Comparison of ENCODE assay signal across 9 cellular contexts in the genomic region with DNA sequence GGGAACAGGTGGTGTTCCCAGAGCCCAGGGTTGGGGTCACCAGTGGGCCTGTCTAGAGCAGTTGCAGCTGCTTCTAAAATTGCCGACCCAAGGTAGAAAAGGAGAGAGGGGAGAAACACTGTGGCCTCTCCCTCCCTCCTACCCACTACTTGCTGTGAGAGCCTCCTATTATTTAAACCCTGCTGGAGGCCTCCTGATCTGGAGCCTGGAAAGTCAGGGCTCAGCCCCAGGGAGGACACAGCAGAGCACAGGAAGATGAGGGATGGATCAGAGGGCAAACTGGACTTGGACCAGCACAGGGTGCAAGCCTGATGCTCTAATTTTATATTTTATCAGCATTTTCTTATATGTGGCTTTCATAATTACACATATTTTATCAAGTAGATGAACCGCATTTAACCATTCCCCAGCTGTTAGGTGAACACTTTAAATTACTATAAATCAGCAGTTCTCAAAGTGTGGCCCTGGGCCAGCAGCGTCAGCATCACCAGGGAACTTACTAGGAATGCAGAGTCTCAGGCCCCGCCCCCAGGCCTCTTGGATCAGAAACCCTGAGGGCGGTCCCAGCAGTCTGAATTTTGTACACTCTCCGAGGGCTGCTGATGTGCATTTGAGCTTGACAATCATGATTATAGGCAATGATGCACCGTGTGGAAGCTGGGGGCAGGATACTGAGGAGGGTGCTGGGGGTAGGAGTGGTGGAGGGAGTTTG. TPM values are rescaled to one million over a fixed set of nuclear protein-coding genes. Genes with fewer than 3 reads are reported as not detected.
DNase-seq lines count a peak whose midpoint lies in the region; ATAC-seq, FAIRE-seq and TF ChIP-seq lines count a peak whose summit lies in the region.
"Had no signal": no experiment of that assay in that cellular context is flagged by ENCODE, and none has a peak within 500 bp of the region (broad histone marks: within the 10 kb centered on the region; RNA-seq: fewer than 3 reads in every experiment).

No MANE protein-coding gene starts in this region.

- no peaks in the 10 kb centered on the region for H3K9me3 Mint-ChIP-seq in activated T-helper 2 cell treated with anti-CD3 and anti-CD28 coated beads, Interferon-gamma antibody, Interleukin-2, Interleukin-4, amounts not matched to agents 10 μg/mL and 5 μg/mL and 100 μg/mL, durations not matched to agents 14 hours and 24 hours and 36 hours

- TF ChIP-seq EP300 in HepG2 (IDR thresholded peaks at IDR 0.05; ENCODE audit: low read depth in 2 of 2, low read length in 2 of 2) (no peak), HepG2 (CRISPR knock-in tag; IDR thresholded peaks at IDR 0.05; ENCODE audit: borderline replicate concordance) (no peak)

- no peak for ATAC-seq in HepG2
- no peak for ATAC-seq in right lobe of liver

- H3K36me3 Mint-ChIP-seq in activated T-helper 2 cell treated with anti-CD3 and anti-CD28 coated beads, Interferon-gamma antibody, Interleukin-2, Interleukin-4, amounts not matched to agents 10 μg/mL and 5 μg/mL and 100 μg/mL, durations not matched to agents 14 hours and 24 hours and 36 hours (ENCODE audit: low read depth) = peaks cover 57% of the 10 kb centered on the region

- peaks cover 87% of the 10 kb centered on the region for H3K79me2 ChIP-seq in HepG2 (ENCODE audit: insufficient read depth, low read length)
- H3K79me2 ChIP-seq in mesendoderm (ENCODE audit: control insufficient read depth, insufficient read depth, low read length) = peaks cover 8% of the 10 kb centered on the region

- BruUV-seq in HepG2 (replicated peaks; lab: Mats Ljungman, UMichigan) = no TSS peak

- H4K20me1 ChIP-seq in HepG2 (ENCODE audit: insufficient read depth, low read length) = peaks cover 75% of the 10 kb centered on the region

- H3K4me3 Mint-ChIP-seq in activated T-helper 2 cell treated with anti-CD3 and anti-CD28 coated beads, Interferon-gamma antibody, Interleukin-2, Interleukin-4, amounts not matched to agents 10 μg/mL and 5 μg/mL and 100 μg/mL, durations not matched to agents 14 hours and 24 hours and 36 hours (ENCODE audit: low read depth) = no peak overlapping the region

- no peak overlapping the region for H2BK15ac ChIP-seq in mesendoderm (replicated peaks; ENCODE audit: low read depth)

- no peak for TF ChIP-seq POLR2A in HepG2 (IDR thresholded peaks at IDR 0.05; ENCODE audit: insufficient read depth in 1 of 2, low read depth in 2 of 2, low read length in 2 of 2)
- no peak for TF ChIP-seq POLR2A in right lobe of liver (IDR thresholded peaks at IDR 0.05)
- TF ChIP-seq POLR2A in vagina (IDR thresholded peaks at IDR 0.05) = no peak
- TF ChIP-seq POLR2A in H54 (IDR thresholded peaks at IDR 0.05; ENCODE audit: low read depth, low read length) = no peak

- FAIRE-seq in HepG2 (lab: Jason Lieb, UNC) (no peak), H54 (lab: Jason Lieb, UNC) (no peak)

- TF ChIP-seq RAD21 in HepG2 (CRISPR knock-in tag; IDR thresholded peaks at IDR 0.05) = no peak

- no peak overlapping the region for H3K23ac ChIP-seq in mesendoderm (ENCODE audit: low read length)

- no peak overlapping the region for H3K9ac ChIP-seq in HepG2 (ENCODE audit: insufficient read depth, low read depth, low read length)
- no peak overlapping the region for H3K9ac ChIP-seq in mesendoderm (ENCODE audit: low read length)

- no peak overlapping the region for H3K27ac ChIP-seq in HepG2 (ENCODE audit: extremely low read length, insufficient read depth, low read length)
- H3K27ac ChIP-seq in right lobe of liver = no peak overlapping the region
- H3K27ac ChIP-seq in mesendoderm (ENCODE audit: low read depth, low read length) = no peak overlapping the region
- peak overlapping the region; percentile 37 for H3K27ac ChIP-seq in vagina

- H3K79me1 ChIP-seq in mesendoderm (ENCODE audit: low read length) = peaks cover 15% of the 10 kb centered on the region

- H3K27me3 Mint-ChIP-seq in activated T-helper 2 cell treated with anti-CD3 and anti-CD28 coated beads, Interferon-gamma antibody, Interleukin-2, Interleukin-4, amounts not matched to agents 10 μg/mL and 5 μg/mL and 100 μg/mL, durations not matched to agents 14 hours and 24 hours and 36 hours (ENCODE audit: low read depth) = no peaks in the 10 kb centered on the region

- H2AFZ ChIP-seq in HepG2 (ENCODE audit: low read length) = no peak overlapping the region

- no peak overlapping the region for H3K4ac ChIP-seq in mesendoderm (ENCODE audit: low read depth, low read length)

- in situ Hi-C loops in HepG2 (cut with HindIII; ENCODE audit: extremely low pct_ligation_motif_present, low pct_unique_long_range_greater_than_20kb) = no loop called here

- TF ChIP-seq CTCF in HepG2 (CRISPR knock-in tag; IDR thresholded peaks at IDR 0.05) (no peak), right lobe of liver (IDR thresholded peaks at IDR 0.05) (no peak), vagina (IDR thresholded peaks at IDR 0.05) (no peak)

- peak overlapping the region; percentile 60 for H3K18ac ChIP-seq in mesendoderm (ENCODE audit: low read length)

- H3K27me3 ChIP-seq in HepG2 (ENCODE audit: control insufficient read depth in 1 of 2, insufficient read depth in 2 of 2, low read length in 2 of 2) = no peaks in the 10 kb centered on the region
- no peaks in the 10 kb centered on the region for H3K27me3 ChIP-seq in right lobe of liver
- H3K27me3 ChIP-seq in mesendoderm (ENCODE audit: insufficient read depth, low read length, poor library complexity) = no peaks in the 10 kb centered on the region
- H3K27me3 ChIP-seq in vagina = no peaks in the 10 kb centered on the region

- CTCF ChIA-PET in HepG2 (lab: Yijun Ruan, JAX; ENCODE audit: low intra/inter-chr PET ratio, low total read pairs) = no interaction called here

- no peaks in the 10 kb centered on the region for H3K9me3 ChIP-seq in HepG2 (ENCODE audit: low read length)
- no peaks in the 10 kb centered on the region for H3K9me3 ChIP-seq in right lobe of liver
- H3K9me3 ChIP-seq in vagina = no peaks in the 10 kb centered on the region

- peaks cover 24% of the 10 kb centered on the region for H3K4me1 ChIP-seq in HepG2 (ENCODE audit: insufficient read depth, low read length)
- peaks cover 0 to 5% (median 2%) of the 10 kb centered on the region in 4 donors for H3K4me1 ChIP-seq in right lobe of liver
- peaks cover 31% of the 10 kb centered on the region for H3K4me1 ChIP-seq in mesendoderm (ENCODE audit: control insufficient read depth, low read depth, low read length)
- H3K4me1 ChIP-seq in vagina = peaks cover 80% of the 10 kb centered on the region

- peak overlapping the region; percentile 77 for H3K27ac Mint-ChIP-seq in activated T-helper 2 cell treated with anti-CD3 and anti-CD28 coated beads, Interferon-gamma antibody, Interleukin-2, Interleukin-4, amounts not matched to agents 10 μg/mL and 5 μg/mL and 100 μg/mL, durations not matched to agents 14 hours and 24 hours and 36 hours

- H3K36me3 ChIP-seq in HepG2 (replicated peaks in 1 of 2; ENCODE audit: control insufficient read depth in 1 of 2, insufficient read depth in 2 of 2, low read length in 2 of 2) (peaks cover 15 to 62% of the 10 kb centered on the region in 2 experiments; a peak in 4 of 5 replicates), right lobe of liver (peaks cover 0 to 5% (median 0%) of the 10 kb centered on the region in 4 donors), mesendoderm (ENCODE audit: control insufficient read depth, insufficient read depth, low read length) (no peaks in the 10 kb centered on the region), vagina (no peaks in the 10 kb centered on the region)

- H4K8ac ChIP-seq in mesendoderm (ENCODE audit: low read depth, low read length) = no peak overlapping the region

- no peak overlapping the region for H2AK5ac ChIP-seq in mesendoderm (ENCODE audit: low read length)

- H3K56ac ChIP-seq in mesendoderm (ENCODE audit: low read length) = peak overlapping the region; percentile 2

- H4K5ac ChIP-seq in mesendoderm (ENCODE audit: low read length) = no peak overlapping the region

- intact Hi-C loops in HepG2 (cut with micrococcal nuclease; ENCODE audit: unreplicated experiment) (no loop called here), right lobe of liver (cut with DNase I) (no loop called here), vagina (cut with DNase I) (no loop called here)
- intact Hi-C loops in activated T-helper 2 cell treated with anti-CD3 and anti-CD28 coated beads, Interferon-gamma antibody, Interleukin-2, Interleukin-4, amounts not matched to agents 10 μg/mL and 5 μg/mL and 100 μg/mL, durations not matched to agents 14 hours and 24 hours and 36 hours (cut with micrococcal nuclease) = loop anchor here (1.0 kb wide), 2 partner anchors 9 to 10 kb away; no protein-coding TSS in a partner anchor

- no peak for DNase-seq in HepG2 (ENCODE audit: low spot score)
- no peak for DNase-seq in right lobe of liver
- DNase-seq in activated T-helper 2 cell treated with anti-CD3 and anti-CD28 coated beads, Interferon-gamma antibody, Interleukin-2, Interleukin-4, amounts not matched to agents 10 μg/mL and 5 μg/mL and 100 μg/mL, durations not matched to agents 14 hours and 24 hours and 36 hours (ENCODE audit: low spot score) = no peak
- peak; percentile 51 for DNase-seq in mesendoderm
- no peak for DNase-seq in vagina (ENCODE audit: extremely low spot score in 2 of 2)
- DNase-seq in H54 (ENCODE audit: insufficient read length, low spot score) = no peak
- no peak for DNase-seq in SW480 (ENCODE audit: low spot score)
- DNase-seq in central memory CD4-positive, alpha-beta T cell = no peak
- DNase-seq: effector CD8-positive, alpha-beta T cell had no signal

- H2BK5ac ChIP-seq in mesendoderm (ENCODE audit: low read length) = no peak overlapping the region

- WGBS in HepG2 (ENCODE audit: low lambda C conversion rate) = 93% methylated on average over 4 of the region's 7 CpGs
- WGBS in right lobe of liver (ENCODE audit: insufficient coverage, low coverage, low lambda C conversion rate, missing lambda C conversion rate) = 75% methylated on average over 5 of the region's 7 CpGs
- WGBS in mesendoderm (ENCODE audit: extremely low coverage, insufficient coverage, low lambda C conversion rate) = no CpG with 5 or more reads among the region's 7 CpGs

- H2BK120ac ChIP-seq in mesendoderm (ENCODE audit: low read depth, low read length) = peak overlapping the region; percentile 21

- H3K4me2 ChIP-seq in HepG2 (ENCODE audit: low read depth, low read length) (no peak overlapping the region), mesendoderm (ENCODE audit: low read length) (no peak overlapping the region)

- POLR2A ChIA-PET in HepG2 (lab: Yijun Ruan, JAX) = no interaction called here

- H3K4me3 ChIP-seq in HepG2 (replicated peaks in 1 of 3; ENCODE audit: insufficient read depth in 1 of 3, low read depth in 2 of 3, low read length in 3 of 3) = no peak overlapping the region
- H3K4me3 ChIP-seq in right lobe of liver = no peak overlapping the region
- no peak overlapping the region for H3K4me3 ChIP-seq in mesendoderm (ENCODE audit: low read length)
- no peak overlapping the region for H3K4me3 ChIP-seq in vagina

- H3K4me1 Mint-ChIP-seq in activated T-helper 2 cell treated with anti-CD3 and anti-CD28 coated beads, Interferon-gamma antibody, Interleukin-2, Interleukin-4, amounts not matched to agents 10 μg/mL and 5 μg/mL and 100 μg/mL, durations not matched to agents 14 hours and 24 hours and 36 hours (ENCODE audit: low read depth) = peaks cover 92% of the 10 kb centered on the region

RNA-seq across cellular contexts. Expression of a gene that starts 26.7 kb away (rescaled TPM):
- total RNA-seq in HepG2 (2016; rRNA removed; fragmentation: Illumina TruSeq; extraction: Trizol) (8.6 and 10.0 TPM in 2 replicates), right lobe of liver (10 to 100 TPM in 5 of 6 experiments, 1 to 10 TPM in 1; 9.2 to 34.0 (median 14.4) TPM), vagina (53.5 TPM)
- total RNA-seq in HepG2 (2016; cell fraction: cytosol; rRNA removed; fragmentation: Illumina TruSeq; extraction: Trizol; ENCODE audit: low read depth) = 5.9 and 6.9 TPM in 2 replicates
- 8.6 and 9.2 TPM in 2 replicates for total RNA-seq in HepG2 (2016; cell fraction: insoluble cytoplasmic fraction; rRNA removed; fragmentation: Illumina TruSeq; extraction: Trizol)
- 6.1 and 6.5 TPM in 2 replicates for total RNA-seq in HepG2 (2016; cell fraction: membrane; rRNA removed; fragmentation: Illumina TruSeq; extraction: Trizol)
- total RNA-seq in HepG2 (2016; cell fraction: nucleus; rRNA removed; fragmentation: Illumina TruSeq; extraction: Trizol) = 15.6 and 16.8 TPM in 2 replicates
- polyA plus RNA-seq in HepG2 (2011; rRNA removed) = 56.3 and 59.1 TPM in 2 replicates
- 15.3 and 17.1 TPM in 2 replicates for polyA plus RNA-seq in HepG2 (2011; cell fraction: cytosol; rRNA removed)
- polyA plus RNA-seq in HepG2 (2011; cell fraction: nucleus; rRNA removed) = 92.6 and 110 TPM in 2 replicates
- 27.7 and 30.7 TPM in 2 replicates for polyA plus RNA-seq in HepG2 (2012)
- 0.69 and 1.4 TPM in 2 replicates for polyA plus RNA-seq in HepG2 (2016; cell fraction: cytosol; fragmentation: Illumina TruSeq; extraction: Trizol; ENCODE audit: low read depth)
- 9.8 and 12.0 TPM in 2 replicates for polyA plus RNA-seq in HepG2 (2016; cell fraction: insoluble cytoplasmic fraction; fragmentation: Illumina TruSeq; extraction: Trizol; ENCODE audit: low read depth)
- polyA plus RNA-seq in HepG2 (2016; cell fraction: membrane; fragmentation: Illumina TruSeq; extraction: Trizol; ENCODE audit: low read depth) = 2.7 and 3.7 TPM in 2 replicates
- polyA plus RNA-seq in HepG2 (2016; cell fraction: nucleus; fragmentation: Illumina TruSeq; extraction: Trizol; ENCODE audit: insufficient read depth, low read depth) = 25.8 and 26.1 TPM in 2 replicates
- 37.4 and 65.9 TPM in 2 replicates for polyA minus RNA-seq in HepG2 (2011; rRNA and poly(A)+ RNA removed; ENCODE audit: low replicate concordance)
- polyA minus RNA-seq in HepG2 (2011; cell fraction: cytosol; rRNA and poly(A)+ RNA removed) = 17.8 and 26.2 TPM in 2 replicates
- polyA minus RNA-seq in HepG2 (2011; cell fraction: nucleus; rRNA and poly(A)+ RNA removed) = 43.8 and 50.1 TPM in 2 replicates
- total RNA-seq in activated T-helper 2 cell treated with anti-CD3 and anti-CD28 coated beads, Interferon-gamma antibody, Interleukin-2, Interleukin-4, amounts not matched to agents 10 μg/mL and 5 μg/mL and 100 μg/mL, durations not matched to agents 14 hours and 24 hours and 36 hours = 25.2 and 28.1 TPM in 2 replicates
- polyA plus RNA-seq in mesendoderm (2013, experiment 1 of 2) = 17.4 TPM
- polyA plus RNA-seq in mesendoderm (2013, experiment 2 of 2) = 16.4 TPM
